8 cellular contexts compared by ENCODE assay signal in the genomic region with DNA sequence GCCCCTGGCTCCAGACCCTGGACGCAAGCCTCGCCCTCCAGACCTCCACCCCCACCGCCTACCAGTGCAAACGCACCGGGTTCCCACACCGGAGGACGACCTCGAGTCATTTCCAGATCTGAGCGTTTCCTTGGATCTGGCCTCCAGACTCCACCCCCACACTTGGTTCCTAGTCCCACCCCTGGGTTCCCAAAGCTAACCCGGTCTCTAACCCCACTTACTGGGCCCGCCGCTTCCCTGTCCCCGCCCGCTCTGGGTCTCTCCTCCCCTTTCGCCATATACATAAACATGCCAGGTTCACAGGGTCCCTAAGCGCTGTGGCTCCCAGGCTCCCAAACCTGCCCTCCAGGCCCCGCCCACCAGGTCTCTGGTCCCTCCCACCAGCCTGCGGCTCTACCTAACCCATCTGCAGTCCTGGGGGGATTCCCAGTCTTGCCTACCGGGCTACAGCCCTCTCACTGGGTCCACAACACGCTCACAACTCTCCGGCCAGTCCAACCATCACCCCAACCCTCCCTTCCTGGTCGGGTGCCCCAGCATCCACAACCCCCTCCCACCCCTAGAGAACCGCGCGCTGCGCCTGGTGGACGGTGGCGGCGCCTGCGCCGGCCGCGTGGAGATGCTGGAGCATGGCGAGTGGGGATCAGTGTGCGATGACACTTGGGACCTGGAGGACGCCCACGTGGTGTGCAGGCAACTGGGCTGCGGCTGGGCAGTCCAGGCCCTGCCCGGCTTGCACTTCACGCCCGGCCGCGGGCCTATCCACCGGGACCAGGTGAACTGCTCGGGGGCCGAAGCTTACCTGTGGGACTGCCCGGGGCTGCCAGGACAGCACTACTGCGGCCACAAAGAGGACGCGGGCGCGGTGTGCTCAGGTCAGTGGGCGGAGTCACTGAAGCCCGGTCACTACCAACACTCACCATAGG. TPM values are rescaled to one million over a fixed set of nuclear protein-coding genes. Genes with fewer than 3 reads are reported as not detected.
DNase-seq lines count a peak whose midpoint lies in the region; ATAC-seq and TF ChIP-seq lines count a peak whose summit lies in the region.

No MANE protein-coding gene starts in this region.

- H2AFZ ChIP-seq in parathyroid adenoma, result peak overlapping the region; percentile 60

- peak; percentile 61 for DNase-seq in COLO668 (lab: John Stamatoyannopoulos, UW; ENCODE audit: unreplicated experiment)
- no peak for DNase-seq in RWPE2 (ENCODE audit: low spot score)
- DNase-seq in COLO829 (ENCODE audit: low spot score), result no peak
- DNase-seq in activated gamma-delta T cell treated with Interleukin-2 at 50 U/mL for 16 hours, result no peak

- no peak overlapping the region for H3K9ac ChIP-seq in parathyroid adenoma

- H3K9me3 ChIP-seq in RWPE2 (ENCODE audit: severe bottlenecking) (no peaks in the 10 kb centered on the region), gastroesophageal sphincter (no peaks in the 10 kb centered on the region), parathyroid adenoma (ENCODE audit: control insufficient read depth, low read length) (no peaks in the 10 kb centered on the region)

- no peaks in the 10 kb centered on the region for H3K4me1 ChIP-seq in RWPE2 (ENCODE audit: insufficient read depth, poor library complexity, severe bottlenecking)
- H3K4me1 ChIP-seq in gastroesophageal sphincter, result peaks cover 0 to 22% (median 11%) of the 10 kb centered on the region in 3 donors
- no peaks in the 10 kb centered on the region for H3K4me1 ChIP-seq in parathyroid adenoma

- H3K4me3 ChIP-seq in RWPE2 (ENCODE audit: severe bottlenecking) (peak overlapping the region; percentile 20), gastroesophageal sphincter (peak overlapping the region; percentile 11 to 51), parathyroid adenoma (ENCODE audit: low read depth, low read length) (peak overlapping the region; percentile 22)

- TF ChIP-seq POLR2A in gastroesophageal sphincter (IDR thresholded peaks at IDR 0.05), result no peak

- TF ChIP-seq CTCF in RWPE2 (IDR thresholded peaks at IDR 0.05; ENCODE audit: poor library complexity, severe bottlenecking), result no peak
- TF ChIP-seq CTCF in gastroesophageal sphincter (IDR thresholded peaks at IDR 0.05), result no peak
- TF ChIP-seq CTCF in parathyroid adenoma (IDR thresholded peaks at IDR 0.05), result no peak

- WGBS in gastroesophageal sphincter (ENCODE audit: low coverage in 1 of 2), 2 donors, result no CpG with 5 or more reads among the region's 54 CpGs

- H3K36me3 ChIP-seq in RWPE2 (ENCODE audit: low read depth) (no peaks in the 10 kb centered on the region), gastroesophageal sphincter (no peaks in the 10 kb centered on the region), parathyroid adenoma (ENCODE audit: control insufficient read depth, insufficient read depth, low read length) (no peaks in the 10 kb centered on the region)

- H3K27me3 ChIP-seq in RWPE2 (ENCODE audit: insufficient read depth, poor library complexity, severe bottlenecking) (peaks cover 10% of the 10 kb centered on the region), gastroesophageal sphincter (peaks cover 25% of the 10 kb centered on the region), parathyroid adenoma (ENCODE audit: control insufficient read depth, insufficient read depth, low read length) (no peaks in the 10 kb centered on the region)

- TF ChIP-seq EP300 in gastroesophageal sphincter (IDR thresholded peaks at IDR 0.05), result no peak

- peak overlapping the region; percentile 59 for H3K4me2 ChIP-seq in parathyroid adenoma (ENCODE audit: low read length)

- H3K79me2 ChIP-seq in parathyroid adenoma, result no peaks in the 10 kb centered on the region

- peak; percentile 22; the same call in 2 of the 3 replicates for ATAC-seq in RWPE2 (ENCODE audit: low read depth)
- peak; percentile 5 for ATAC-seq in gastroesophageal sphincter
- no peak for ATAC-seq in GM21717 (IDR thresholded peaks at IDR 0.05; ENCODE audit: unreplicated experiment)
- no peak for ATAC-seq in GM18517 (IDR thresholded peaks at IDR 0.05; ENCODE audit: unreplicated experiment)

- H3K27ac ChIP-seq in RWPE2 (ENCODE audit: poor library complexity, severe bottlenecking) (no peak overlapping the region), gastroesophageal sphincter (no peak overlapping the region), parathyroid adenoma (no peak overlapping the region)

RNA-seq across cellular contexts. Expression of gene CD6, which starts 36.8 kb away (rescaled TPM):
- 1 to 10 TPM in 1 of 4 donors, under 1 TPM in 2, not detected in 1; 0.15 to 2.7 (median 0.35) TPM for total RNA-seq in gastroesophageal sphincter

RNA-seq across cellular contexts. Expression of gene SLC15A3, which starts 56.3 kb away (rescaled TPM):
- 10 to 100 TPM; 16.7 to 48.4 (median 19.5) TPM for total RNA-seq in gastroesophageal sphincter

Comparison
In these comparisons a context has a peak if more than half of its experiments do, and no peak if none do; other contexts are left out.
1. ATAC-seq: peak in RWPE2 (single experiment) and gastroesophageal sphincter (single experiment); none in GM21717 (single experiment) and GM18517 (single experiment).
2. Peak in every context shown above with its lines, with median percentiles within 50 percentile points of each other: H3K4me3 ChIP-seq.